Comparison of ENCODE assay signal across 16 cellular contexts in the genomic region with DNA sequence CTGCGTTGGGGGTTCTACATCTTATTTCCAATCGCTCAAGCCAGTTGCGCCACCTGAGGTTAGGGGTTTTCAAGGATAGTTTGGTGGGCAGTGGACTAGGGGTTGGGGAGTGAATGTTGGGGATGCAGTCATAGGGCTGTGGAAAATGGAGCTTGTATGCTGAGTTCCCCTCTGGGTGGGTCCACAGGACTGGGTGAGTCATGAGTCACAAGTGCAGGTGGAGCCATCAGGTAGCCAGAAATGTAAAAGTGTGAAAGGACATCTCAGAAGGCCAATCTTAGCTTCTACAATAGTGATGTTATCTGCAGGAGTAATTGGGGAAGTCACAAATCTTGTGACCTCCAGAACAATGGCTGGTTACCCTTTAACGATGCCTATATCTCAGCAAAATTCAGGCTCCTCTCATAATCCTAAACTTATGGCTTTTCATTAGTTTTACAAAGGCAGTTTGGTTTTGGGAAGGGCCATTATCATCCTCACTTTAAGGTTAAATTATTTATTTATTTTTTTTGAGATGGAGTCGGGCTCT. TPM values are rescaled to one million over a fixed set of nuclear protein-coding genes. Genes with fewer than 3 reads are reported as not detected.
DNase-seq lines count a peak whose midpoint lies in the region; ATAC-seq and TF ChIP-seq lines count a peak whose summit lies in the region.
"Had no signal": no experiment of that assay in that cellular context is flagged by ENCODE, and none has a peak within 500 bp of the region (broad histone marks: within the 10 kb centered on the region; RNA-seq: fewer than 3 reads in every experiment).

No MANE protein-coding gene starts in this region.

- no peak overlapping the region for H3K27ac ChIP-seq in psoas muscle
- H3K27ac ChIP-seq: BLaER1 treated with 17β-estradiol and CSF1 and Interleukin-3, amounts not matched to agents 10 nM and 100 nM; HL-60 had no signal

- no peaks in the 10 kb centered on the region for H3K9me3 Mint-ChIP-seq in type B pancreatic cell
- H3K9me3 Mint-ChIP-seq: CD8-positive, alpha-beta T cell had no signal

- TF ChIP-seq CTCF in mucosa of descending colon (IDR thresholded peaks at IDR 0.05) (no peak), psoas muscle (IDR thresholded peaks at IDR 0.05) (no peak), type B pancreatic cell (conservative IDR thresholded peaks at IDR 0.05) (no peak)

- no peaks in the 10 kb centered on the region for H3K36me3 Mint-ChIP-seq in type B pancreatic cell
- H3K36me3 Mint-ChIP-seq: CD8-positive, alpha-beta T cell had no signal

- ATAC-seq in mucosa of descending colon (peak; percentile 69), GM18870 (IDR thresholded peaks at IDR 0.05; ENCODE audit: unreplicated experiment) (no peak), psoas muscle (no peak)
- ATAC-seq: CD8-positive, alpha-beta T cell; GM12878 had no signal

- H3K27me3 Mint-ChIP-seq in type B pancreatic cell, result no peaks in the 10 kb centered on the region
- H3K27me3 Mint-ChIP-seq: B cell had no signal

- no peak overlapping the region for H3K27ac Mint-ChIP-seq in type B pancreatic cell
- H3K27ac Mint-ChIP-seq: B cell; CD8-positive, alpha-beta T cell had no signal

- H3K4me1 ChIP-seq in mucosa of descending colon (ENCODE audit: low read depth) (no peaks in the 10 kb centered on the region), psoas muscle (no peaks in the 10 kb centered on the region)
- H3K4me1 ChIP-seq: HAP-1 had no signal

- DNase-seq in OCI-M1 (lab: John Stamatoyannopoulos, UW), result peak; percentile 1
- DNase-seq in islet precursor cell, result peak; percentile 58
- DNase-seq in mucosa of descending colon, result no peak
- no peak for DNase-seq in psoas muscle
- DNase-seq in type B pancreatic cell (ENCODE audit: extremely low spot score, unreplicated experiment), result no peak
- DNase-seq: CD8-positive, alpha-beta T cell; DMS 273 treated with DMSO at 0.1 percent for 48 hours; DMS53; DND-41; EL had no signal

- intact Hi-C loops in mucosa of descending colon (cut with DNase I, micrococcal nuclease), result no loop called here
- intact Hi-C loops in psoas muscle (cut with DNase I), result no loop called here

- H3K27me3 ChIP-seq in psoas muscle (ENCODE audit: insufficient read depth in 3 of 3, low read length in 2 of 3), result no peaks in the 10 kb centered on the region
- H3K27me3 ChIP-seq: BLaER1 treated with 17β-estradiol and CSF1 and Interleukin-3, amounts not matched to agents 10 nM and 100 nM had no signal

- 72 to 75% (median 73%) methylated on average over 5 of the region's 5 CpGs for WGBS in psoas muscle, 3 donors

- H3K4me3 ChIP-seq in mucosa of descending colon (no peak overlapping the region), psoas muscle (no peak overlapping the region)
- H3K4me3 ChIP-seq: BLaER1 treated with 17β-estradiol and CSF1 and Interleukin-3, amounts not matched to agents 10 nM and 100 nM; GM12878; HAP-1 had no signal

- peaks cover 4% of the 10 kb centered on the region for H3K4me1 Mint-ChIP-seq in type B pancreatic cell (ENCODE audit: unreplicated experiment)
- H3K4me1 Mint-ChIP-seq: B cell had no signal

- H3K4me3 Mint-ChIP-seq in type B pancreatic cell, result no peak overlapping the region
- H3K4me3 Mint-ChIP-seq: B cell; CD8-positive, alpha-beta T cell had no signal

- H3K36me3 ChIP-seq in mucosa of descending colon (ENCODE audit: low read depth) (no peaks in the 10 kb centered on the region), psoas muscle (ENCODE audit: insufficient read depth in 1 of 2, low read depth in 1 of 2) (no peaks in the 10 kb centered on the region)
- H3K36me3 ChIP-seq: BLaER1 treated with 17β-estradiol and CSF1 and Interleukin-3, amounts not matched to agents 10 nM and 100 nM; HAP-1 had no signal

- H3K9me3 ChIP-seq in mucosa of descending colon (no peaks in the 10 kb centered on the region), psoas muscle (no peaks in the 10 kb centered on the region)
- H3K9me3 ChIP-seq: BLaER1 treated with 17β-estradiol and CSF1 and Interleukin-3, amounts not matched to agents 10 nM and 100 nM; HAP-1 had no signal

RNA-seq across cellular contexts. Expression of gene MKRN1, which starts 18.0 kb away (rescaled TPM):
- total RNA-seq in mucosa of descending colon (100 to 1,000 TPM; 169 to 263 (median 188) TPM), psoas muscle (10 to 100 TPM; 58.3 to 82.0 (median 69.3) TPM), type B pancreatic cell (ENCODE audit: low replicate concordance) (98.6 and 127 TPM in 2 replicates)
- 10 to 100 TPM; 27.0 to 59.1 (median 44.5) TPM for polyA plus RNA-seq in psoas muscle

Comparison
In these comparisons a context has a peak if more than half of its experiments do, and no peak if none do; other contexts are left out.
1. DNase-seq: peak in OCI-M1 (single experiment) and islet precursor cell (single experiment); none in mucosa of descending colon (0 of 3), psoas muscle (0 of 2) and type B pancreatic cell (single experiment).